1 cellular context compared by ENCODE assay signal in genomic region chr15:78927077-78927790, GRCh38.
TF ChIP-seq lines count a peak whose summit lies in the region.

No MANE protein-coding gene starts in this region.

TF ChIP-seq in endothelial cell of umbilical vein, 7 proteins besides CTCF, POLR2A, EP300 and RAD21:
- TF ChIP-seq EZH2 (IDR thresholded peaks at IDR 0.05; ENCODE audit: borderline replicate concordance, low read depth, low read length, severe bottlenecking) (no peak), MYC (IDR thresholded peaks at IDR 0.05; ENCODE audit: low read depth, low read length) (no peak), FOS (IDR thresholded peaks at IDR 0.05; ENCODE audit: borderline replicate concordance, insufficient read depth, low read length) (no peak), GATA2 (IDR thresholded peaks at IDR 0.05; ENCODE audit: insufficient read depth, insufficient read length, low read depth, low read length) (no peak), MAX (IDR thresholded peaks at IDR 0.05; ENCODE audit: insufficient read depth, insufficient read length) (no peak), JUN (IDR thresholded peaks at IDR 0.05; ENCODE audit: borderline replicate concordance, insufficient read depth, insufficient read length, low read depth) (no peak), POLR2AphosphoS5 (IDR thresholded peaks at IDR 0.05; ENCODE audit: insufficient read depth, low read depth, low read length) (no peak)
